In genomic region chr9:134793281-134793680, GRCh38 we compare ENCODE assay signal across 18 cellular contexts.
"Had no signal": no experiment of that assay in that cellular context is flagged by ENCODE, and none has a peak within 500 bp of the region (broad histone marks: within the 10 kb centered on the region; RNA-seq: fewer than 3 reads in every experiment).

No MANE protein-coding gene starts in this region.

- H3K27me3 ChIP-seq: breast epithelium had no signal

- H3K4me3 ChIP-seq: breast epithelium, mucosa of descending colon, prostate gland had no signal

- H3K36me3 Mint-ChIP-seq: naive thymus-derived CD8-positive, alpha-beta T cell; type B pancreatic cell had no signal

- H3K4me1 ChIP-seq: breast epithelium, prostate gland had no signal

- ATAC-seq: activated T-helper 17 cell treated with anti-CD3 and anti-CD28 coated beads, Interleukin-2, amount 50 U/mL, for 72 hours; mucosa of descending colon; naive thymus-derived CD8-positive, alpha-beta T cell; sciatic nerve had no signal

- H3K9me3 Mint-ChIP-seq: activated B cell treated with CpG ODN at 0.5 μM for 24 hours; activated CD4-positive, alpha-beta T cell treated with anti-CD3 and anti-CD28 coated beads, Interleukin-2, amount 10 ng/mL, durations not matched to agents 24 days and 14 days; activated naive CD4-positive, alpha-beta T cell treated with anti-CD3 and anti-CD28 coated beads for 36 hours; activated T-helper 17 cell treated with anti-CD3 and anti-CD28 coated beads, Interleukin-2, amount 50 U/mL, for 72 hours; naive thymus-derived CD8-positive, alpha-beta T cell; type B pancreatic cell had no signal

- H3K9me3 ChIP-seq: breast epithelium, mucosa of descending colon, prostate gland had no signal

- H3K27ac Mint-ChIP-seq: activated B cell treated with CpG ODN at 0.5 μM for 24 hours; activated CD4-positive, alpha-beta T cell treated with anti-CD3 and anti-CD28 coated beads, Interleukin-2, amount 10 ng/mL, durations not matched to agents 24 days and 14 days; activated naive CD4-positive, alpha-beta T cell treated with anti-CD3 and anti-CD28 coated beads for 36 hours; activated T-helper 17 cell treated with anti-CD3 and anti-CD28 coated beads, Interleukin-2, amount 50 U/mL, for 72 hours; type B pancreatic cell had no signal

- H3K4me3 Mint-ChIP-seq: activated B cell treated with CpG ODN at 0.5 μM for 24 hours; activated CD4-positive, alpha-beta T cell treated with anti-CD3 and anti-CD28 coated beads, Interleukin-2, amount 10 ng/mL, durations not matched to agents 24 days and 14 days; activated naive CD4-positive, alpha-beta T cell treated with anti-CD3 and anti-CD28 coated beads for 36 hours; activated T-helper 17 cell treated with anti-CD3 and anti-CD28 coated beads, Interleukin-2, amount 50 U/mL, for 72 hours; naive thymus-derived CD8-positive, alpha-beta T cell; type B pancreatic cell had no signal

- H3K27me3 Mint-ChIP-seq: activated CD4-positive, alpha-beta T cell treated with anti-CD3 and anti-CD28 coated beads, Interleukin-2, amount 10 ng/mL, durations not matched to agents 24 days and 14 days; type B pancreatic cell had no signal

- H3K4me1 Mint-ChIP-seq: activated B cell treated with CpG ODN at 0.5 μM for 24 hours; activated CD4-positive, alpha-beta T cell treated with anti-CD3 and anti-CD28 coated beads, Interleukin-2, amount 10 ng/mL, durations not matched to agents 24 days and 14 days; activated T-helper 17 cell treated with anti-CD3 and anti-CD28 coated beads, Interleukin-2, amount 50 U/mL, for 72 hours; naive thymus-derived CD8-positive, alpha-beta T cell had no signal

- H3K36me3 ChIP-seq: breast epithelium, prostate gland had no signal

- H3K27ac ChIP-seq: breast epithelium, epithelial cell of prostate, prostate gland had no signal

- DNase-seq: activated B cell treated with CpG ODN at 0.5 μM for 24 hours; activated CD4-positive, alpha-beta T cell treated with anti-CD3 and anti-CD28 coated beads, Interleukin-2, amount 10 ng/mL, durations not matched to agents 24 days and 14 days; activated naive CD4-positive, alpha-beta T cell treated with anti-CD3 and anti-CD28 coated beads for 36 hours; effector CD8-positive, alpha-beta T cell; glutamatergic neuron; mucosa of descending colon; naive thymus-derived CD8-positive, alpha-beta T cell; occipital lobe; stimulated activated CD4-positive, alpha-beta T cell treated with anti-CD3 and anti-CD28 coated beads, Interleukin-2, amount 100 ng/mL, for 24 hours; stimulated activated naive CD4-positive, alpha-beta T cell; substantia nigra; T-helper 2 cell had no signal
